18 cellular contexts compared by ENCODE assay signal in genomic region chr3:32077260-32078084, GRCh38. TPM values are rescaled to one million over a fixed set of nuclear protein-coding genes. Genes with fewer than 3 reads are reported as not detected.
DNase-seq lines count a peak whose midpoint lies in the region; ATAC-seq and TF ChIP-seq lines count a peak whose summit lies in the region.
"Had no signal": no experiment of that assay in that cellular context is flagged by ENCODE, and none has a peak within 500 bp of the region (broad histone marks: within the 10 kb centered on the region; RNA-seq: fewer than 3 reads in every experiment).

No MANE protein-coding gene starts in this region.

- no peaks in the 10 kb centered on the region for H3K27me3 Mint-ChIP-seq in Calu3 (ENCODE audit: unreplicated experiment)
- peaks cover 8% of the 10 kb centered on the region for H3K27me3 Mint-ChIP-seq in CD8-positive, alpha-beta T cell (ENCODE audit: low read depth)
- H3K27me3 Mint-ChIP-seq: dendritic cell treated with granulocyte-macrophage colony-stimulating factor and Interleukin-4, amounts not matched to agents 40 ng/mL and 50 ng/mL, for 4 days had no signal

- intact Hi-C loops in Calu3 (cut with micrococcal nuclease; ENCODE audit: unreplicated experiment) = no loop called here
- intact Hi-C loops in CD8-positive, alpha-beta T cell (cut with DNase I, micrococcal nuclease) = loop anchor here in 1 of 2 experiments (5.0 kb wide), 1 partner anchor 60 kb away; no protein-coding TSS in a partner anchor

- peak overlapping the region; percentile 29 for H3K4me3 Mint-ChIP-seq in Calu3 (ENCODE audit: low read depth, unreplicated experiment)
- no peak overlapping the region for H3K4me3 Mint-ChIP-seq in CD8-positive, alpha-beta T cell
- H3K4me3 Mint-ChIP-seq: activated CD4-positive, alpha-beta memory T cell treated with anti-CD3 and anti-CD28 coated beads, Interleukin-2, amount 10 ng/mL, durations not matched to agents 7 days and 5 days; dendritic cell treated with granulocyte-macrophage colony-stimulating factor and Interleukin-4, amounts not matched to agents 40 ng/mL and 50 ng/mL, for 4 days; stimulated activated effector memory CD8-positive, alpha-beta T cell treated with anti-CD3 and anti-CD28 coated beads, Interleukin-12 subunit alpha, Interleukin-12 subunit beta, amount 100 ng/mL, for 72 hours; T-helper 2 cell treated with Interferon-gamma antibody and Interleukin-4, amounts not matched to agents 5 μg/mL and 100 μg/mL, for 36 hours had no signal

- ATAC-seq in CD8-positive, alpha-beta T cell = no peak
- ATAC-seq in GM18861 (IDR thresholded peaks at IDR 0.05; ENCODE audit: unreplicated experiment) = no peak
- no peak for ATAC-seq in HG03521 (IDR thresholded peaks at IDR 0.05; ENCODE audit: unreplicated experiment)
- ATAC-seq in HG02798 (IDR thresholded peaks at IDR 0.05; ENCODE audit: poor library complexity, unreplicated experiment) = no peak
- ATAC-seq: stimulated activated effector memory CD8-positive, alpha-beta T cell treated with anti-CD3 and anti-CD28 coated beads, Interleukin-12 subunit alpha, Interleukin-12 subunit beta, amount 100 ng/mL, for 72 hours had no signal

- POLR2A ChIA-PET in CD8-positive, alpha-beta T cell (lab: Charles Lee) = no interaction called here

- H3K27ac ChIP-seq in duodenal mucosa (ENCODE audit: low read depth, low read length) = peak overlapping the region; percentile 28
- H3K27ac ChIP-seq in mucosa of rectum (ENCODE audit: low read depth in 2 of 2, low read length in 2 of 2) = peak overlapping the region; percentile 91 to 92
- no peak overlapping the region for H3K27ac ChIP-seq in CD8-positive, alpha-beta T cell (ENCODE audit: low read depth, low read length)
- H3K27ac ChIP-seq: KMS-11, prostate gland had no signal

- DNase-seq in Calu3 = no peak
- peak; percentile 5 for DNase-seq in MG63
- no peak for DNase-seq in CD8-positive, alpha-beta T cell
- DNase-seq: activated CD4-positive, alpha-beta memory T cell treated with anti-CD3 and anti-CD28 coated beads, Interleukin-2, amount 10 ng/mL, durations not matched to agents 7 days and 5 days; amygdala; NCI-H226; stimulated activated CD4-positive, alpha-beta T cell treated with anti-CD3 and anti-CD28 coated beads, Interleukin-4, amount 100 ng/mL, for 24 hours had no signal

- H3K4me1 ChIP-seq in duodenal mucosa (ENCODE audit: control insufficient read depth in 1 of 2, insufficient read depth in 2 of 2, low read length in 2 of 2) (peaks cover 8 to 14% of the 10 kb centered on the region in 2 donors), mucosa of rectum (ENCODE audit: control insufficient read depth in 2 of 2, insufficient read depth in 2 of 2, low read length in 2 of 2) (peaks cover 9 to 13% of the 10 kb centered on the region in 2 donors)
- H3K4me1 ChIP-seq in CD8-positive, alpha-beta T cell (ENCODE audit: insufficient read depth, low read length) = no peaks in the 10 kb centered on the region
- H3K4me1 ChIP-seq: prostate gland had no signal

- H3K36me3 Mint-ChIP-seq in Calu3 (ENCODE audit: insufficient read depth, unreplicated experiment) = no peaks in the 10 kb centered on the region
- no peaks in the 10 kb centered on the region for H3K36me3 Mint-ChIP-seq in CD8-positive, alpha-beta T cell
- H3K36me3 Mint-ChIP-seq: stimulated activated effector memory CD8-positive, alpha-beta T cell treated with anti-CD3 and anti-CD28 coated beads, Interleukin-12 subunit alpha, Interleukin-12 subunit beta, amount 100 ng/mL, for 72 hours had no signal

- H3K27me3 ChIP-seq in MG63 (no peaks in the 10 kb centered on the region), duodenal mucosa (ENCODE audit: control insufficient read depth in 1 of 2, insufficient read depth in 2 of 2, low read length in 2 of 2) (no peaks in the 10 kb centered on the region), mucosa of rectum (ENCODE audit: control insufficient read depth in 2 of 2, insufficient read depth in 2 of 2, low read length in 2 of 2) (no peaks in the 10 kb centered on the region)
- no peaks in the 10 kb centered on the region for H3K27me3 ChIP-seq in CD8-positive, alpha-beta T cell (ENCODE audit: insufficient read depth, low read length)

- H3K9ac ChIP-seq in duodenal mucosa (ENCODE audit: low read depth in 1 of 2, low read length in 2 of 2) (peak overlapping the region; percentile 48 to 59), mucosa of rectum (ENCODE audit: low read depth in 1 of 2, low read length in 2 of 2) (peak overlapping the region; percentile 41 to 52)
- H3K9ac ChIP-seq: KMS-11 had no signal

- H3K36me3 ChIP-seq in MG63 (no peaks in the 10 kb centered on the region), duodenal mucosa (ENCODE audit: control insufficient read depth in 1 of 2, insufficient read depth in 2 of 2, low read length in 2 of 2) (no peaks in the 10 kb centered on the region), mucosa of rectum (ENCODE audit: control insufficient read depth in 2 of 2, insufficient read depth in 2 of 2, low read length in 2 of 2) (no peaks in the 10 kb centered on the region)
- H3K36me3 ChIP-seq in CD8-positive, alpha-beta T cell (ENCODE audit: insufficient read depth, low read length) = no peaks in the 10 kb centered on the region
- H3K36me3 ChIP-seq: prostate gland had no signal

- no peak overlapping the region for H3K27ac Mint-ChIP-seq in Calu3 (ENCODE audit: unreplicated experiment)
- H3K27ac Mint-ChIP-seq in CD8-positive, alpha-beta T cell = no peak overlapping the region
- H3K27ac Mint-ChIP-seq: activated CD4-positive, alpha-beta memory T cell treated with anti-CD3 and anti-CD28 coated beads, Interleukin-2, amount 10 ng/mL, durations not matched to agents 7 days and 5 days; activated T-helper 2 cell treated with anti-CD3 and anti-CD28 coated beads, Interferon-gamma antibody, Interleukin-2, Interleukin-4, amounts not matched to agents 10 μg/mL and 5 μg/mL and 100 μg/mL, durations not matched to agents 14 hours and 24 hours and 36 hours; dendritic cell treated with granulocyte-macrophage colony-stimulating factor and Interleukin-4, amounts not matched to agents 40 ng/mL and 50 ng/mL, for 4 days; stimulated activated effector memory CD8-positive, alpha-beta T cell treated with anti-CD3 and anti-CD28 coated beads, Interleukin-12 subunit alpha, Interleukin-12 subunit beta, amount 100 ng/mL, for 72 hours; T-helper 2 cell treated with Interferon-gamma antibody and Interleukin-4, amounts not matched to agents 5 μg/mL and 100 μg/mL, for 36 hours had no signal

- no peaks in the 10 kb centered on the region for H3K9me3 ChIP-seq in MG63
- no peaks in the 10 kb centered on the region for H3K9me3 ChIP-seq in duodenal mucosa (ENCODE audit: control insufficient read depth in 1 of 2, low read length in 2 of 2)
- H3K9me3 ChIP-seq in mucosa of rectum (ENCODE audit: control insufficient read depth in 2 of 2, low read length in 2 of 2) = no peaks in the 10 kb centered on the region
- no peaks in the 10 kb centered on the region for H3K9me3 ChIP-seq in CD8-positive, alpha-beta T cell (ENCODE audit: low read length)
- H3K9me3 ChIP-seq: prostate gland had no signal

- H3K4me1 Mint-ChIP-seq in Calu3 (ENCODE audit: low read depth, unreplicated experiment) = peaks cover 29% of the 10 kb centered on the region
- H3K4me1 Mint-ChIP-seq in CD8-positive, alpha-beta T cell (ENCODE audit: low read depth) = no peaks in the 10 kb centered on the region
- H3K4me1 Mint-ChIP-seq: activated CD4-positive, alpha-beta memory T cell treated with anti-CD3 and anti-CD28 coated beads, Interleukin-2, amount 10 ng/mL, durations not matched to agents 7 days and 5 days; stimulated activated effector memory CD8-positive, alpha-beta T cell treated with anti-CD3 and anti-CD28 coated beads, Interleukin-12 subunit alpha, Interleukin-12 subunit beta, amount 100 ng/mL, for 72 hours had no signal

- no TSS peak for BruUV-seq in Calu3 (replicated peaks; lab: Mats Ljungman, UMichigan)

- no peak overlapping the region; the same call in 1 of the 2 replicates for H3K4me3 ChIP-seq in MG63
- peak overlapping the region; percentile 55 to 73 for H3K4me3 ChIP-seq in duodenal mucosa (ENCODE audit: low read depth in 1 of 2, low read length in 2 of 2)
- peak overlapping the region; percentile 57 to 67 for H3K4me3 ChIP-seq in mucosa of rectum (ENCODE audit: low read length in 2 of 2)
- no peak overlapping the region for H3K4me3 ChIP-seq in CD8-positive, alpha-beta T cell (ENCODE audit: low read depth, low read length)
- H3K4me3 ChIP-seq: prostate gland had no signal

- CTCF ChIA-PET in Calu3 (lab: Charles Lee) = no interaction called here
- CTCF ChIA-PET in CD8-positive, alpha-beta T cell (lab: Charles Lee) = interaction anchor here (1.1 kb wide), 1 partner anchor 67 kb away, joined by 4 read pairs; no protein-coding TSS in a partner anchor

- no peaks in the 10 kb centered on the region for H3K9me3 Mint-ChIP-seq in Calu3 (ENCODE audit: low read depth, unreplicated experiment)
- H3K9me3 Mint-ChIP-seq in CD8-positive, alpha-beta T cell = no peaks in the 10 kb centered on the region
- H3K9me3 Mint-ChIP-seq: activated CD4-positive, alpha-beta memory T cell treated with anti-CD3 and anti-CD28 coated beads, Interleukin-2, amount 10 ng/mL, durations not matched to agents 7 days and 5 days; activated T-helper 2 cell treated with anti-CD3 and anti-CD28 coated beads, Interferon-gamma antibody, Interleukin-2, Interleukin-4, amounts not matched to agents 10 μg/mL and 5 μg/mL and 100 μg/mL, durations not matched to agents 14 hours and 24 hours and 36 hours; stimulated activated effector memory CD8-positive, alpha-beta T cell treated with anti-CD3 and anti-CD28 coated beads, Interleukin-12 subunit alpha, Interleukin-12 subunit beta, amount 100 ng/mL, for 72 hours; T-helper 2 cell treated with Interferon-gamma antibody and Interleukin-4, amounts not matched to agents 5 μg/mL and 100 μg/mL, for 36 hours had no signal

- TF ChIP-seq CTCF in Calu3 (IDR thresholded peaks at IDR 0.05; ENCODE audit: unreplicated experiment) = no peak
- TF ChIP-seq CTCF in CD8-positive, alpha-beta T cell (IDR thresholded peaks at IDR 0.05) = no peak

RNA-seq across cellular contexts. Expression of gene GPD1L, which starts 28.9 kb away (rescaled TPM):
- 13.4 and 16.7 TPM in 2 replicates for total RNA-seq in Calu3 (2022)
- total RNA-seq in MG63 (2014; rRNA removed; shearing (Covaris generic); ENCODE audit: low replicate concordance) = 12.0 and 12.9 TPM in 2 replicates
- 1 to 10 TPM; 9.5 to 9.8 TPM for total RNA-seq in CD8-positive, alpha-beta T cell

Comparison
In these comparisons a context has a peak if more than half of its experiments do, and no peak if none do; other contexts are left out.
1. H3K4me3 ChIP-seq: peak in duodenal mucosa (2 of 2) and mucosa of rectum (2 of 2); none in MG63 (single experiment) and CD8-positive, alpha-beta T cell (single experiment).